Comparison of ENCODE assay signal across 30 cellular contexts in genomic region chr3:86865506-86865905, GRCh38.
DNase-seq lines count a peak whose midpoint lies in the region; ATAC-seq and TF ChIP-seq lines count a peak whose summit lies in the region.
"Had no signal": no experiment of that assay in that cellular context is flagged by ENCODE, and none has a peak within 500 bp of the region (broad histone marks: within the 10 kb centered on the region; RNA-seq: fewer than 3 reads in every experiment).

No MANE protein-coding gene starts in this region.

- peak overlapping the region; percentile 26 for H2AFZ ChIP-seq in ACC112 (ENCODE audit: low read length, unreplicated experiment)

- no peak overlapping the region for H3K27ac ChIP-seq in ACC112 (ENCODE audit: low read depth, low read length)
- H3K27ac ChIP-seq: 22Rv1; BLaER1 treated with 17β-estradiol and CSF1 and Interleukin-3, amounts not matched to agents 10 nM and 100 nM; KMS-11; upper lobe of right lung; VCaP had no signal

- no peak for TF ChIP-seq CTCF in fibroblast of the aortic adventitia (IDR thresholded peaks at IDR 0.05; ENCODE audit: insufficient read depth, low read length)

- no peaks in the 10 kb centered on the region for H3K79me2 ChIP-seq in ACC112 (ENCODE audit: control insufficient read depth, insufficient read depth, low read length, unreplicated experiment)

- H3K27me3 ChIP-seq in ACC112 (ENCODE audit: insufficient read depth, low read length): no peaks in the 10 kb centered on the region
- H3K27me3 ChIP-seq: BLaER1 treated with 17β-estradiol and CSF1 and Interleukin-3, amounts not matched to agents 10 nM and 100 nM; upper lobe of right lung had no signal

- DNase-seq in HCEC 1CT (peak; percentile 27), amniotic epithelial cell (ENCODE audit: low read depth) (peak; percentile 6), fibroblast of the aortic adventitia (ENCODE audit: low read depth) (peak; percentile 47), NCI-H1417 treated with DMSO at 0.1 percent for 48 hours (lab: John Stamatoyannopoulos, UW) (no peak), SIG-M5 treated with dmso at 0.1 percent for 504 hours (lab: John Stamatoyannopoulos, UW; ENCODE audit: unreplicated experiment) (no peak)
- DNase-seq: activated CD4-positive, alpha-beta T cell treated with anti-CD3 and anti-CD28 coated beads, Interleukin-2, amount 10 ng/mL, durations not matched to agents 24 days and 14 days; activated naive CD4-positive, alpha-beta T cell treated with Interleukin-2 at 50 U/mL for 16 hours; activated T-cell treated with anti-CD3 and anti-CD28 coated beads, Interleukin-2, amount 50 U/mL, for 48 hours; amniotic stem cell; COR-L47; DMS79; head of caudate nucleus; left colon; mesenchymal stem cell; MV-4-11; naive B cell; NCI-H1694 treated with DMSO at 0.1 percent for 48 hours; NCI-H69; occipital lobe; RPMI8226; small intestine; stimulated activated CD4-positive, alpha-beta T cell treated with anti-CD3 and anti-CD28 coated beads, Interleukin-1b, Interleukin-23, amount 100 ng/mL, for 48 hours; upper lobe of right lung had no signal

- no peaks in the 10 kb centered on the region for H3K36me3 ChIP-seq in ACC112 (ENCODE audit: insufficient read depth, low read length)
- H3K36me3 ChIP-seq: BLaER1 treated with 17β-estradiol and CSF1 and Interleukin-3, amounts not matched to agents 10 nM and 100 nM; upper lobe of right lung had no signal

- ATAC-seq in GM19452 (IDR thresholded peaks at IDR 0.05; ENCODE audit: unreplicated experiment): no peak
- no peak for ATAC-seq in HG03280 (IDR thresholded peaks at IDR 0.05; ENCODE audit: unreplicated experiment)
- ATAC-seq: left colon, upper lobe of right lung had no signal

- peaks cover 6% of the 10 kb centered on the region for H3K4me1 ChIP-seq in ACC112 (ENCODE audit: control insufficient read depth, insufficient read depth, low read length, unreplicated experiment)
- H3K4me1 ChIP-seq: BLaER1 treated with 17β-estradiol and CSF1 and Interleukin-3, amounts not matched to agents 10 nM and 100 nM; upper lobe of right lung had no signal

- H3K4me3 ChIP-seq in ACC112 (ENCODE audit: low read depth, low read length) (no peak overlapping the region), fibroblast of the aortic adventitia (ENCODE audit: low read depth, low read length) (no peak overlapping the region)
- H3K4me3 ChIP-seq: BLaER1 treated with 17β-estradiol and CSF1 and Interleukin-3, amounts not matched to agents 10 nM and 100 nM; upper lobe of right lung had no signal

Comparison
In these comparisons a context has a peak if more than half of its experiments do, and no peak if none do; other contexts are left out.
1. DNase-seq: peak in HCEC 1CT (single experiment), amniotic epithelial cell (single experiment) and fibroblast of the aortic adventitia (single experiment); none in NCI-H1417 treated with DMSO at 0.1 percent for 48 hours (single experiment) and SIG-M5 treated with dmso at 0.1 percent for 504 hours (single experiment).